ENCODE assay signal across 8 cellular contexts in the genomic region with DNA sequence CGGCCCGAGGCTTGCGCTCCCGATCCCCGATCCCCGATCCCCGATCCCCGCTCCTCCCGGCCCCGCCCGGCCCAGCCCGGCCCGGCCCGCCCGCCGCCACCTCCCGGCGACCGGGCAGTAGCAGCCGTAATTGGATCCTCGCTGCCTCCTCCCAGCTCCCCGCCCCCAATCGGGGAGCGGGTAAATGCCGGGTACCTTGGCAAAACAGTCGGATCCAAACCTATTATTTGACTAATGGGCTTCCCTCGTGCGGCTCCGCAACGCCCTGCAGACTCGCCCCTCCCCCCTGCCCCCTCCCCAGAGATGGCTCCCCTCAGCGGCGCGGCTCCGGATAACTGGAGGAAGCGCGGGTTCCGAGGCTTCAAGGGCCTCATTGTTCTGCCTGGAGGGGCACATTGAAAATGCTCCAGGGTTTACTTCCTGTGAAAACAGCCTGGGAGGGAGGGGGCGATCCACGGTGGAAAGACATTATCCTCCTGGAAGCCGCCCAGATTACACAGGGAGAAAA.
DNase-seq lines count a peak whose midpoint lies in the region; ATAC-seq and TF ChIP-seq lines count a peak whose summit lies in the region.

No MANE protein-coding gene starts in this region.

- H3K4me1 Mint-ChIP-seq in CD4-positive, CD25-positive, alpha-beta regulatory T cell = peaks cover 0 to 20% (median 12%) of the 10 kb centered on the region in 4 donors
- peaks cover 43% of the 10 kb centered on the region for H3K4me1 Mint-ChIP-seq in activated T-cell treated with anti-CD3 and anti-CD28 coated beads, Interleukin-2, amount 50 U/mL, for 72 hours (ENCODE audit: low read depth)
- H3K4me1 Mint-ChIP-seq in natural killer cell = peaks cover 16 to 24% of the 10 kb centered on the region in 2 donors

- WGBS in thymus = 1% methylated on average over 41 of the region's 41 CpGs

- H3K4me3 Mint-ChIP-seq in CD4-positive, CD25-positive, alpha-beta regulatory T cell = peak overlapping the region; percentile 88 to 97 (median 90)
- H3K4me3 Mint-ChIP-seq in activated T-cell treated with anti-CD3 and anti-CD28 coated beads, Interleukin-2, amount 50 U/mL, for 72 hours = peak overlapping the region; percentile 99
- peak overlapping the region; percentile 100 for H3K4me3 Mint-ChIP-seq in natural killer cell

- peak; percentile 10 to 15 for ATAC-seq in CD4-positive, CD25-positive, alpha-beta regulatory T cell (ENCODE audit: low read depth in 2 of 2)
- ATAC-seq in GM19452 (IDR thresholded peaks at IDR 0.05; ENCODE audit: unreplicated experiment) = peak; percentile 31
- peak; percentile 19 for ATAC-seq in HG03565 (IDR thresholded peaks at IDR 0.05; ENCODE audit: unreplicated experiment)
- peak; percentile 17 to 19 for ATAC-seq in activated T-cell treated with anti-CD3 and anti-CD28 coated beads, Interleukin-2, amount 50 U/mL, for 72 hours (replicated peaks in 1 of 2)
- peak; percentile 6 to 11 (median 9) for ATAC-seq in natural killer cell

- peaks cover 22% of the 10 kb centered on the region for H3K27me3 Mint-ChIP-seq in CD4-positive, CD25-positive, alpha-beta regulatory T cell
- no peaks in the 10 kb centered on the region for H3K27me3 Mint-ChIP-seq in activated T-cell treated with anti-CD3 and anti-CD28 coated beads, Interleukin-2, amount 50 U/mL, for 72 hours (ENCODE audit: low read depth)
- peaks cover 4 to 12% of the 10 kb centered on the region in 2 donors for H3K27me3 Mint-ChIP-seq in natural killer cell (ENCODE audit: low read depth in 2 of 2)

- H3K27me3 ChIP-seq in CD4-positive, CD25-positive, alpha-beta regulatory T cell (ENCODE audit: control insufficient read depth, insufficient read depth, low read length) = no peaks in the 10 kb centered on the region
- H3K27me3 ChIP-seq in thymus (ENCODE audit: control insufficient read depth, insufficient read depth) = no peaks in the 10 kb centered on the region

- no peak for TF ChIP-seq CTCF in fibroblast of pulmonary artery (IDR thresholded peaks at IDR 0.05; ENCODE audit: low read length, missing control alignments)
- TF ChIP-seq CTCF in natural killer cell (IDR thresholded peaks at IDR 0.05) = no peak

- peak overlapping the region; percentile 37 for H3K4me3 ChIP-seq in CD4-positive, CD25-positive, alpha-beta regulatory T cell (ENCODE audit: low read depth, low read length)
- H3K4me3 ChIP-seq in fibroblast of pulmonary artery (replicated peaks; ENCODE audit: low read depth, low read length) (peak overlapping the region; percentile 39), thymus (ENCODE audit: low read length) (peak overlapping the region; percentile 71)

- peaks cover 0 to 2% (median 0%) of the 10 kb centered on the region in 7 donors for H3K9me3 Mint-ChIP-seq in CD4-positive, CD25-positive, alpha-beta regulatory T cell
- H3K9me3 Mint-ChIP-seq in activated T-cell treated with anti-CD3 and anti-CD28 coated beads, Interleukin-2, amount 50 U/mL, for 72 hours = no peaks in the 10 kb centered on the region
- H3K9me3 Mint-ChIP-seq in natural killer cell = no peaks in the 10 kb centered on the region

- no peaks in the 10 kb centered on the region for H3K9me3 ChIP-seq in CD4-positive, CD25-positive, alpha-beta regulatory T cell (ENCODE audit: control insufficient read depth in 2 of 2, low read length in 2 of 2)
- no peaks in the 10 kb centered on the region for H3K9me3 ChIP-seq in thymus (ENCODE audit: control insufficient read depth)

- intact Hi-C loops in natural killer cell (cut with micrococcal nuclease) = loop anchor here (1.0 kb wide), 2 partner anchors 51 to 93 kb away; no protein-coding TSS in a partner anchor

- H3K36me3 ChIP-seq in CD4-positive, CD25-positive, alpha-beta regulatory T cell (ENCODE audit: control insufficient read depth, insufficient read depth, low read length) = no peaks in the 10 kb centered on the region
- no peaks in the 10 kb centered on the region for H3K36me3 ChIP-seq in thymus (ENCODE audit: control insufficient read depth, insufficient read depth)

- H3K27ac Mint-ChIP-seq in CD4-positive, CD25-positive, alpha-beta regulatory T cell = peak overlapping the region; percentile 76 to 87 (median 81)
- H3K27ac Mint-ChIP-seq in activated T-cell treated with anti-CD3 and anti-CD28 coated beads, Interleukin-2, amount 50 U/mL, for 72 hours = peak overlapping the region; percentile 100
- peak overlapping the region; percentile 95 to 97 for H3K27ac Mint-ChIP-seq in natural killer cell

- peaks cover 13% of the 10 kb centered on the region for H3K4me1 ChIP-seq in CD4-positive, CD25-positive, alpha-beta regulatory T cell (ENCODE audit: control insufficient read depth, insufficient read depth, low read length, poor library complexity, severe bottlenecking)
- H3K4me1 ChIP-seq in thymus (ENCODE audit: control insufficient read depth, insufficient read depth, low read length) = peaks cover 9% of the 10 kb centered on the region

- no peaks in the 10 kb centered on the region for H3K36me3 Mint-ChIP-seq in CD4-positive, CD25-positive, alpha-beta regulatory T cell
- peaks cover 0 to 2% of the 10 kb centered on the region in 2 donors for H3K36me3 Mint-ChIP-seq in activated T-cell treated with anti-CD3 and anti-CD28 coated beads, Interleukin-2, amount 50 U/mL, for 72 hours (ENCODE audit: insufficient read depth in 2 of 2)
- H3K36me3 Mint-ChIP-seq in natural killer cell = no peaks in the 10 kb centered on the region

- DNase-seq in CD4-positive, CD25-positive, alpha-beta regulatory T cell = peak; percentile 10 to 18 (median 11)
- DNase-seq in NCI-H748 (lab: John Stamatoyannopoulos, UW; ENCODE audit: unreplicated experiment) (peak; percentile 96), fibroblast of pulmonary artery (ENCODE audit: low read depth) (peak; percentile 87), natural killer cell (no peak)
- DNase-seq in activated T-cell treated with anti-CD3 and anti-CD28 coated beads, Interleukin-2, amount 50 U/mL, for 72 hours = no peak

- no peak overlapping the region for H3K27ac ChIP-seq in CD4-positive, CD25-positive, alpha-beta regulatory T cell (ENCODE audit: insufficient read depth, low read length, poor library complexity, severe bottlenecking)
- peak overlapping the region; percentile 83 for H3K27ac ChIP-seq in thymus (ENCODE audit: low read depth)

Comparison
In these comparisons a context has a peak if more than half of its experiments do, and no peak if none do; other contexts are left out.
1. DNase-seq: peak in CD4-positive, CD25-positive, alpha-beta regulatory T cell (3 of 3), NCI-H748 (single experiment) and fibroblast of pulmonary artery (single experiment); none in activated T-cell treated with anti-CD3 and anti-CD28 coated beads, Interleukin-2, amount 50 U/mL, for 72 hours (0 of 2) and natural killer cell (single experiment).
2. Peak in every context shown above with its lines, with median percentiles within 50 percentile points of each other: ATAC-seq, H3K4me3 ChIP-seq, H3K27ac Mint-ChIP-seq and H3K4me3 Mint-ChIP-seq.